9 cellular contexts compared by ENCODE assay signal in the genomic region with DNA sequence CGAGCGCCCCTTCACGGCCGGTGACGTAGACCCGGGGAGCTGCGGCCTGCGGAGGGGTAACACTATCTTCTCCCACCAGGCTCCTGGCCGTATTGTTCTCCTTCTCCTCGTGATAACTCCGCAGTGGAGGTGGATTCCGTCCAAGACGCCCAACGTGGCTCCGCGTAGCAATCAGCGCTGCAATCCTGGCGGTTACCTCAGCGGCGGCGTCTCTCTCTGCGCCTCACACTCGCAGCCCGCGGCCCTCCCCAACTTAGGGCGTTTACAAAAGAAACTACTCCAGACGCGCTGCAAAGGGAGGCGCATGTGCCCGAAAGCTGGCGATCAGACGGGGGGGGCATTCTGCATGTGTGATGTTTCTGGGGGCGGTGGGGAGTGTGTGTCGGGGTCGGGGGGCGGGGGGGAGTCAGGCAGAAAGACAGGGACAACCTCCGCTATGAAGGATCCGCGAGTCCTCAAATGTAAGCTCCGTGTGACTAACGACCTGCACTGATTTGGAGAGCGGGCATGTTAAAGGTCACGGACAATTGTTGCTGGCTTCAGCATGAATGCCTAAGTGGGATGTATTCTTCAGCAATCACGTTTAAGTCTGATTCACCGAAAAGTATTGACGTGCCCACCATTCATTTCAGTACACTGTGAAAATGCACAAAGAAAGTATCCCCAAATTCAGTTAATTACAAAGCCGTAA. TPM values are rescaled to one million over a fixed set of nuclear protein-coding genes. Genes with fewer than 3 reads are reported as not detected.
DNase-seq lines count a peak whose midpoint lies in the region; ATAC-seq, FAIRE-seq and TF ChIP-seq lines count a peak whose summit lies in the region.
"Had no signal": no experiment of that assay in that cellular context is flagged by ENCODE, and none has a peak within 500 bp of the region (broad histone marks: within the 10 kb centered on the region; RNA-seq: fewer than 3 reads in every experiment).

No MANE protein-coding gene starts in this region.

- peak overlapping the region; percentile 97 for H3K4me2 ChIP-seq in astrocyte (ENCODE audit: low read length)

- peaks cover 7% of the 10 kb centered on the region for H3K27me3 ChIP-seq in Panc1 (ENCODE audit: control insufficient read depth, insufficient read depth, low read length)
- H3K27me3 ChIP-seq in astrocyte (ENCODE audit: insufficient read depth, low read length), result no peaks in the 10 kb centered on the region

- no peaks in the 10 kb centered on the region for H4K20me1 ChIP-seq in astrocyte (ENCODE audit: insufficient read depth, low read length)

- POLR2A ChIA-PET in Panc1 (lab: Charles Lee), result no interaction called here

- H3K4me1 Mint-ChIP-seq in astrocyte (ENCODE audit: low read depth, unreplicated experiment), result no peaks in the 10 kb centered on the region

- H2AFZ ChIP-seq in astrocyte (ENCODE audit: low read depth, low read length), result peak overlapping the region; percentile 95

- ATAC-seq in Panc1 (no peak), GM18502 (IDR thresholded peaks at IDR 0.05; ENCODE audit: poor library complexity, unreplicated experiment) (no peak)

- TF ChIP-seq CTCF in Panc1 (IDR thresholded peaks at IDR 0.05) (no peak), astrocyte (IDR thresholded peaks at IDR 0.05; ENCODE audit: insufficient read depth, low read depth, low read length) (no peak)

- DNase-seq in NCI-H1417 (lab: John Stamatoyannopoulos, UW) (peak in 2 of 3 experiments; percentile 18 to 74), NCI-H1417 treated with DMSO at 0.1 percent for 48 hours (lab: John Stamatoyannopoulos, UW) (no peak), Panc1 (ENCODE audit: low read depth, low spot score) (no peak), astrocyte (ENCODE audit: low read depth) (peak; percentile 75), iPS-NIHi11 (ENCODE audit: low spot score) (peak; percentile 51), hepatic stellate cell (ENCODE audit: low spot score) (no peak)

- no peak for FAIRE-seq in astrocyte (lab: Jason Lieb, UNC)
- FAIRE-seq: A204.1 had no signal

- peaks cover 12% of the 10 kb centered on the region for H3K4me1 ChIP-seq in Panc1 (ENCODE audit: control insufficient read depth, insufficient read depth, low read length)
- H3K4me1 ChIP-seq in astrocyte (ENCODE audit: insufficient read depth, low read length), result peaks cover 8% of the 10 kb centered on the region

- no peaks in the 10 kb centered on the region; the same call in 1 of the 2 replicates for H3K36me3 ChIP-seq in Panc1 (ENCODE audit: control insufficient read depth, insufficient read depth, low read length)
- no peaks in the 10 kb centered on the region for H3K36me3 ChIP-seq in astrocyte (ENCODE audit: insufficient read depth, low read length)

- peaks cover 8% of the 10 kb centered on the region for H3K79me2 ChIP-seq in astrocyte (ENCODE audit: insufficient read depth, low read length)

- in situ Hi-C loops in Panc1 (cut with HindIII; ENCODE audit: low pct_unique_long_range_greater_than_20kb, low sequenced_read_pairs), result no loop called here

- no peaks in the 10 kb centered on the region for H3K27me3 Mint-ChIP-seq in astrocyte (ENCODE audit: low read depth, unreplicated experiment)

- H3K4me3 ChIP-seq in Panc1 (ENCODE audit: low read depth in 2 of 2, low read length in 2 of 2) (peak overlapping the region; percentile 50 to 84), astrocyte (ENCODE audit: insufficient read depth, low read depth, low read length) (peak overlapping the region; percentile 72), skin epidermis (peak overlapping the region; percentile 35 to 78 (median 65))

- peak overlapping the region; percentile 91 for H3K4me3 Mint-ChIP-seq in astrocyte (ENCODE audit: unreplicated experiment)

- no TSS peak for BruUV-seq in Panc1 (replicated peaks; lab: Mats Ljungman, UMichigan)

- no peaks in the 10 kb centered on the region for H3K9me3 Mint-ChIP-seq in astrocyte (ENCODE audit: unreplicated experiment)

- no peak overlapping the region for H3K27ac ChIP-seq in Panc1 (ENCODE audit: low read length)
- peak overlapping the region; percentile 46 for H3K27ac ChIP-seq in astrocyte (ENCODE audit: low read depth, low read length)
- H3K27ac ChIP-seq in skin epidermis, result peak overlapping the region in 19 of 21 experiments; percentile 47 to 88 (median 72)

- no peaks in the 10 kb centered on the region for H3K36me3 Mint-ChIP-seq in astrocyte (ENCODE audit: low read depth, unreplicated experiment)

- peak overlapping the region; percentile 83 for H3K9ac ChIP-seq in astrocyte (ENCODE audit: low read length)

- intact Hi-C loops in Panc1 (cut with micrococcal nuclease; ENCODE audit: unreplicated experiment), result loop anchor here (10.0 kb wide), 1 partner anchor 188 kb away; no protein-coding TSS in a partner anchor

- CTCF ChIA-PET in Panc1 (lab: Charles Lee), result no interaction called here

- H3K27ac Mint-ChIP-seq in astrocyte (ENCODE audit: unreplicated experiment), result peak overlapping the region; percentile 90

- no peaks in the 10 kb centered on the region for H3K9me3 ChIP-seq in Panc1 (ENCODE audit: control insufficient read depth, insufficient read depth, low read depth, low read length)
- H3K9me3 ChIP-seq in astrocyte (ENCODE audit: insufficient read depth, low read depth, low read length), result no peaks in the 10 kb centered on the region

RNA-seq across cellular contexts. Expression of gene ZNF516, which starts 1.3 kb away (rescaled TPM):
- total RNA-seq in Panc1 (2021; ENCODE audit: unreplicated experiment) (28.6 TPM), astrocyte (55.9 and 59.8 TPM in 2 replicates)
- polyA plus RNA-seq in Panc1 (2012; ENCODE audit: insufficient read length), result 11.7 TPM

Comparison
In these comparisons a context has a peak if more than half of its experiments do, and no peak if none do; other contexts are left out.
1. DNase-seq: peak in NCI-H1417 (2 of 3), astrocyte (single experiment) and iPS-NIHi11 (single experiment); none in NCI-H1417 treated with DMSO at 0.1 percent for 48 hours (single experiment), Panc1 (single experiment) and hepatic stellate cell (single experiment).
2. Peak in every context shown above with its lines, with median percentiles within 50 percentile points of each other: H3K4me3 ChIP-seq.